ENCODE assay signal across 9 cellular contexts in genomic region chr10:1736972-1737221, GRCh38. TPM values are rescaled to one million over a fixed set of nuclear protein-coding genes. Genes with fewer than 3 reads are reported as not detected.
DNase-seq lines count a peak whose midpoint lies in the region; ATAC-seq and TF ChIP-seq lines count a peak whose summit lies in the region.
"Had no signal": no experiment of that assay in that cellular context is flagged by ENCODE, and none has a peak within 500 bp of the region (broad histone marks: within the 10 kb centered on the region; RNA-seq: fewer than 3 reads in every experiment).

No MANE protein-coding gene starts in this region.

- TF ChIP-seq CTCF in heart left ventricle (IDR thresholded peaks at IDR 0.05) = no peak
- TF ChIP-seq CTCF in astrocyte of the cerebellum (IDR thresholded peaks at IDR 0.05; ENCODE audit: low read depth, low read length, missing control alignments) = no peak

- no peak overlapping the region for H2BK15ac ChIP-seq in mesendoderm (replicated peaks; ENCODE audit: low read depth)

- no peak overlapping the region for H4K8ac ChIP-seq in mesendoderm (ENCODE audit: low read depth, low read length)

- H2BK5ac ChIP-seq in mesendoderm (ENCODE audit: low read length) = no peak overlapping the region

- ATAC-seq in heart left ventricle (peak in 1 of 4 donors; percentile 44), Right ventricle myocardium superior (ENCODE audit: poor library complexity) (no peak), GM18519 (IDR thresholded peaks at IDR 0.05; ENCODE audit: low FRiP score, unreplicated experiment) (no peak), HG02678 (IDR thresholded peaks at IDR 0.05; ENCODE audit: unreplicated experiment) (no peak)

- H3K23ac ChIP-seq in mesendoderm (ENCODE audit: low read length) = no peak overlapping the region

- no peak overlapping the region for H3K4ac ChIP-seq in mesendoderm (ENCODE audit: low read depth, low read length)

- H4K5ac ChIP-seq in mesendoderm (ENCODE audit: low read length) = no peak overlapping the region

- H3K4me2 ChIP-seq in mesendoderm (ENCODE audit: low read length) = peak overlapping the region; percentile 55

- H3K36me3 ChIP-seq in heart left ventricle (no peaks in the 10 kb centered on the region), mesendoderm (ENCODE audit: control insufficient read depth, insufficient read depth, low read length) (no peaks in the 10 kb centered on the region), urinary bladder (ENCODE audit: insufficient read depth) (no peaks in the 10 kb centered on the region)
- H3K36me3 ChIP-seq: right lobe of liver had no signal

- no peaks in the 10 kb centered on the region for H3K79me1 ChIP-seq in mesendoderm (ENCODE audit: low read length)

- no peak overlapping the region for H2AK5ac ChIP-seq in mesendoderm (ENCODE audit: low read length)

- no peaks in the 10 kb centered on the region for H3K79me2 ChIP-seq in mesendoderm (ENCODE audit: control insufficient read depth, insufficient read depth, low read length)

- H3K27ac ChIP-seq in heart left ventricle (no peak overlapping the region), mesendoderm (ENCODE audit: low read depth, low read length) (no peak overlapping the region), urinary bladder (ENCODE audit: low read depth) (no peak overlapping the region)
- H3K27ac ChIP-seq: right lobe of liver had no signal

- peaks cover 8 to 98% (median 76%) of the 10 kb centered on the region in 9 donors for H3K27me3 ChIP-seq in heart left ventricle
- H3K27me3 ChIP-seq in mesendoderm (ENCODE audit: insufficient read depth, low read length, poor library complexity) = peaks cover 9% of the 10 kb centered on the region
- H3K27me3 ChIP-seq: right lobe of liver had no signal

- in situ Hi-C loops in astrocyte of the cerebellum (cut with HindIII; ENCODE audit: low sequenced_read_pairs) = no loop called here

- peak overlapping the region; percentile 2 for H3K56ac ChIP-seq in mesendoderm (ENCODE audit: low read length)

- no peak for TF ChIP-seq POLR2A in heart left ventricle (IDR thresholded peaks at IDR 0.05)

- H2BK120ac ChIP-seq in mesendoderm (ENCODE audit: low read depth, low read length) = no peak overlapping the region

- WGBS in heart left ventricle, 4 donors = 0 to 3% (median 2%) methylated on average over 9 to 17 of the region's 17 CpGs
- WGBS in mesendoderm (ENCODE audit: extremely low coverage, insufficient coverage, low lambda C conversion rate) = no CpG with 5 or more reads among the region's 17 CpGs
- under 1% methylated on average over 17 of the region's 17 CpGs for WGBS in urinary bladder

- H3K4me3 ChIP-seq in heart left ventricle (peak overlapping the region in 10 of 12 donors; percentile 15 to 45 (median 34)), astrocyte of the cerebellum (ENCODE audit: low read depth, low read length) (peak overlapping the region; percentile 19), mesendoderm (ENCODE audit: low read length) (no peak overlapping the region), urinary bladder (ENCODE audit: low read depth, low read length) (peak overlapping the region; percentile 22)
- H3K4me3 ChIP-seq: right lobe of liver had no signal

- intact Hi-C loops in heart left ventricle (cut with DNase I) = no loop called here
- intact Hi-C loops in Right ventricle myocardium superior (cut with DNase I) = no loop called here

- H3K9ac ChIP-seq in mesendoderm (ENCODE audit: low read length) = no peak overlapping the region

- no peak overlapping the region for H3K18ac ChIP-seq in mesendoderm (ENCODE audit: low read length)

- no peaks in the 10 kb centered on the region for H3K9me3 ChIP-seq in heart left ventricle
- H3K9me3 ChIP-seq: right lobe of liver had no signal

- H3K4me1 ChIP-seq in heart left ventricle (peaks cover 0 to 14% (median 0%) of the 10 kb centered on the region in 12 donors), mesendoderm (ENCODE audit: control insufficient read depth, low read depth, low read length) (no peaks in the 10 kb centered on the region), urinary bladder (ENCODE audit: insufficient read depth) (peaks cover 2% of the 10 kb centered on the region)

- peak in 1 of 5 donors; percentile 52 for DNase-seq in heart left ventricle
- DNase-seq in Right ventricle myocardium superior = no peak
- DNase-seq in astrocyte of the cerebellum (ENCODE audit: low read depth) = no peak
- DNase-seq in mesendoderm = no peak
- DNase-seq in DMS153 treated with DMSO at 0.1 percent for 48 hours (lab: John Stamatoyannopoulos, UW; ENCODE audit: unreplicated experiment) = no peak
- DNase-seq: right lobe of liver had no signal

RNA-seq across cellular contexts. Expression of gene ADARB2, which starts 0.4 kb away (rescaled TPM):
- 1 to 10 TPM in 1 of 9 donors, under 1 TPM in 4, not detected in 4; 0.07 to 1.2 (median 0.33) TPM for total RNA-seq in heart left ventricle
- polyA plus RNA-seq in heart left ventricle = under 1 TPM; 0.27 to 0.28 TPM
- not detected for total RNA-seq in Right ventricle myocardium superior
- polyA plus RNA-seq in mesendoderm (2013, experiment 1 of 2) = 0.76 TPM
- polyA plus RNA-seq in mesendoderm (2013, experiment 2 of 2) = 0.70 TPM
- 0.26 TPM for total RNA-seq in urinary bladder
- 1.0 TPM for polyA plus RNA-seq in urinary bladder
